In the genomic region with DNA sequence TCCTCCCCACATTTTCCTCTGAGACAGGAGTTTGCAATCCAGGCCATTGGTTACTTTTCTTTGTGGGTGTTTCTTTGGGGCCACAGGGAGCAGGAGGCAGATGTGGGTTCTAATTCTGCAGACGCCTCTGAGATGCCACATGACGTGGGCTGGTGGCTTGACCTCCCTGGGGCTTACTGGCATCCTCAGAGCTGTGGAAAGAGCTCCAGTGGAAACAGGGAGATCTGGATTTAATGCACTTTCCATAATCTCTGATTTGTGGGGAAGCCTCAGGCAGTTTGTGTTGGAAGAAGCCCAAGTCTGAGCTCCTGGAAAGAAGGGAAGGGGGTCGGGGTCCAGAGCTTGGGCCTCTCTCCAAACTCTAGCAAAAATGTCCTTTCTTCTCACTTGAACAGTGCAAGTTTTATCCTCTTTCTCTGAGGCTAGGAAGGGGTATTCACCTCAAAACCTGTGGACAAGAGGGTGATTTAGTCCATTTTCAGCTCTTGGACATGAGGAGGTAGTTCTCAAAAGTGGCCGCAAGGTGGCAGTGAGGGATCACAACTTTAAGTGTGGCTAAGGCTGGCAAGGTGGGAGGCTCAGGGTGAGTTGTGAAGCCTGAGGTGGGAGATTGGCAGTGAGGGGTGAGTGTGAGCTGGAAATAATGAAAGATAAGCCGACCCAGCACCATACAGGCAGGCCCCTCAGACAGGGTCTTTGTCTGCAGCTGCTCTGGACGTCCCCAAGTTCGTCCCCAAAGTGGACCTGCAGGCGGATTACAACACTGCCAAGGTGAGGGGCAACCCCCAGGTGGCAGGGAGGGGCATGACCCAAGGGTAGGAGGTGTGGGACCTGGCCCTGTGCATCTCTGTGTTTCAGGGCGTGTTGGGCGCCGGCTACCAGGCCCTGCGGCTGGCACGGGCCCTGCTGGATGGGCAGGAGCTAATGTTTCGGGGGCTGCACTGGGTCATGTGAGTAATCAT, we compare ENCODE assay signal across 8 cellular contexts. TPM values are rescaled to one million over a fixed set of nuclear protein-coding genes. Genes with fewer than 3 reads are reported as not detected.
A peak's percentile ranks its signal among the peaks of the same experiment; 100 is the strongest.
DNase-seq lines count a peak whose midpoint lies in the region; ATAC-seq and TF ChIP-seq lines count a peak whose summit lies in the region.

No MANE protein-coding gene starts in this region.

- peaks cover 17% of the 10 kb centered on the region for H3K4me1 ChIP-seq in CD4-positive, CD25-positive, alpha-beta regulatory T cell (ENCODE audit: control insufficient read depth, insufficient read depth, low read length, poor library complexity, severe bottlenecking)
- H3K4me1 ChIP-seq in HEK293 (ENCODE audit: control insufficient read depth, insufficient read depth, low read length): no peaks in the 10 kb centered on the region

- peaks cover 38% of the 10 kb centered on the region for H3K36me3 Mint-ChIP-seq in CD4-positive, CD25-positive, alpha-beta regulatory T cell

- peak; percentile 87 for TF ChIP-seq CTCF in HEK293 (tag by site-specific recombination; IDR thresholded peaks at IDR 0.05)

- H3K27ac ChIP-seq in CD4-positive, CD25-positive, alpha-beta regulatory T cell (ENCODE audit: insufficient read depth, low read length, poor library complexity, severe bottlenecking): peak overlapping the region; percentile 25
- H3K27ac ChIP-seq in HEK293 (ENCODE audit: extremely low read depth, low read depth, low read length): no peak overlapping the region

- peak overlapping the region in 2 of 3 donors; percentile 44 to 95 for H3K27ac Mint-ChIP-seq in CD4-positive, CD25-positive, alpha-beta regulatory T cell

- peak; percentile 65 to 75 for ATAC-seq in CD4-positive, CD25-positive, alpha-beta regulatory T cell (ENCODE audit: low read depth in 2 of 2)
- ATAC-seq in GM21526 (IDR thresholded peaks at IDR 0.05; ENCODE audit: low FRiP score, unreplicated experiment): no peak

- peak; percentile 48 to 80 (median 62) for DNase-seq in CD4-positive, CD25-positive, alpha-beta regulatory T cell
- peak; percentile 66 for DNase-seq in NCI-H748 (lab: John Stamatoyannopoulos, UW; ENCODE audit: unreplicated experiment)
- peak; percentile 66 to 67 for DNase-seq in activated CD4-positive, alpha-beta T cell treated with anti-CD3 and anti-CD28 coated beads, Interleukin-2, amount 50 U/mL, for 4 hours
- peak; percentile 56 to 77 for DNase-seq in dermis microvascular lymphatic vessel endothelial cell (ENCODE audit: low read depth in 2 of 2)
- DNase-seq in lung microvascular endothelial cell (ENCODE audit: low read depth in 2 of 2): peak; percentile 82 to 85
- peak; percentile 32 to 49 for DNase-seq in stimulated activated CD8-positive, alpha-beta memory T cell treated with anti-CD3 and anti-CD28 coated beads, Interleukin-7, amount 100 ng/mL, for 1 hour (ENCODE audit: low read depth in 2 of 2)

- CTCF ChIA-PET in HEK293 (lab: Yijun Ruan, JAX): interaction anchor here (0.6 to 5.2 kb wide), 53 partner anchors 8 to 554 kb away, joined by 3 to 37 read pairs (median 4); partner anchors contain the start of gene IKBKE

- no peak overlapping the region for H3K4me3 ChIP-seq in CD4-positive, CD25-positive, alpha-beta regulatory T cell (ENCODE audit: low read depth, low read length)
- H3K4me3 ChIP-seq in HEK293 (ENCODE audit: low read depth, low read length): no peak overlapping the region

- H3K4me1 Mint-ChIP-seq in CD4-positive, CD25-positive, alpha-beta regulatory T cell: peaks cover 4 to 36% (median 15%) of the 10 kb centered on the region in 4 donors

- POLR2A ChIA-PET in HEK293 (lab: Yijun Ruan, JAX): interaction anchor here (1.2 kb wide), 1 partner anchor 9 kb away, joined by 6 read pairs; the partner anchor contains the start of gene IKBKE

- no peaks in the 10 kb centered on the region for H3K27me3 Mint-ChIP-seq in CD4-positive, CD25-positive, alpha-beta regulatory T cell

- H3K9me3 Mint-ChIP-seq in CD4-positive, CD25-positive, alpha-beta regulatory T cell: no peaks in the 10 kb centered on the region

- peaks cover 92% of the 10 kb centered on the region for H3K36me3 ChIP-seq in CD4-positive, CD25-positive, alpha-beta regulatory T cell (ENCODE audit: control insufficient read depth, insufficient read depth, low read length)
- H3K36me3 ChIP-seq in HEK293 (ENCODE audit: control insufficient read depth in 2 of 2, insufficient read depth in 1 of 2, low read length in 2 of 2): peaks cover 0 to 7% of the 10 kb centered on the region in 2 experiments; a peak in 1 of 3 replicates

- H3K4me3 Mint-ChIP-seq in CD4-positive, CD25-positive, alpha-beta regulatory T cell: peak overlapping the region in 1 of 4 donors; percentile 8

- no peaks in the 10 kb centered on the region for H3K9me3 ChIP-seq in CD4-positive, CD25-positive, alpha-beta regulatory T cell (ENCODE audit: control insufficient read depth in 2 of 2, low read length in 2 of 2)
- no peaks in the 10 kb centered on the region for H3K9me3 ChIP-seq in HEK293 (ENCODE audit: control insufficient read depth, insufficient read depth, low read depth, low read length)

- H3K27me3 ChIP-seq in CD4-positive, CD25-positive, alpha-beta regulatory T cell (ENCODE audit: control insufficient read depth, insufficient read depth, low read length): no peaks in the 10 kb centered on the region

TF ChIP-seq in HEK293, 187 proteins besides CTCF, POLR2A, EP300 and RAD21 (continues in another document):
- TF ChIP-seq, protein P1, sequence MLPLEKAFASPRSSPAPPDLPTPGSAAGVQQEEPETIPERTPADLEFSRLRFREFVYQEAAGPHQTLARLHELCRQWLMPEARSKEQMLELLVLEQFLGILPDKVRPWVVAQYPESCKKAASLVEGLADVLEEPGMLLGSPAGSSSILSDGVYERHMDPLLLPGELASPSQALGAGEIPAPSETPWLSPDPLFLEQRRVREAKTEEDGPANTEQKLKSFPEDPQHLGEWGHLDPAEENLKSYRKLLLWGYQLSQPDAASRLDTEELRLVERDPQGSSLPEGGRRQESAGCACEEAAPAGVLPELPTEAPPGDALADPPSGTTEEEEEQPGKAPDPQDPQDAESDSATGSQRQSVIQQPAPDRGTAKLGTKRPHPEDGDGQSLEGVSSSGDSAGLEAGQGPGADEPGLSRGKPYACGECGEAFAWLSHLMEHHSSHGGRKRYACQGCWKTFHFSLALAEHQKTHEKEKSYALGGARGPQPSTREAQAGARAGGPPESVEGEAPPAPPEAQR (tag by site-specific recombination; IDR thresholded peaks at IDR 0.05): no peak
- TF ChIP-seq ZNF624 (tag by site-specific recombination; IDR thresholded peaks at IDR 0.05) (no peak), EGR2 (tag by site-specific recombination; IDR thresholded peaks at IDR 0.05; ENCODE audit: low read depth) (peak; percentile 47; the same call in 1 of the 2 replicates), ZFHX2 (tag by site-specific recombination; conservative IDR thresholded peaks at IDR 0.05) (peak; percentile 29; the same call in 1 of the 2 replicates), ZSCAN5A (tag by site-specific recombination; IDR thresholded peaks at IDR 0.05) (no peak), ZEB2 (tag by site-specific recombination; IDR thresholded peaks at IDR 0.05) (no peak), ZBTB17 (tag by site-specific recombination; IDR thresholded peaks at IDR 0.05) (0 out of 2 replicates have a peak, but pooled peaks have one; percentile 27), ZNF211 (tag by site-specific recombination; IDR thresholded peaks at IDR 0.05; ENCODE audit: low read depth) (no peak), ZNF654 (tag by site-specific recombination; IDR thresholded peaks at IDR 0.05; ENCODE audit: low read depth) (peak; percentile 90), ZNF610 (tag by site-specific recombination; IDR thresholded peaks at IDR 0.05; ENCODE audit: borderline replicate concordance) (no peak), ZNF174 (tag by site-specific recombination; IDR thresholded peaks at IDR 0.05) (no peak)

RNA-seq across cellular contexts. Expression of gene IKBKE, which starts 9.2 kb away (rescaled TPM):
- 78.3 TPM for total RNA-seq in CD4-positive, CD25-positive, alpha-beta regulatory T cell
- polyA plus RNA-seq in CD4-positive, CD25-positive, alpha-beta regulatory T cell: 10 to 100 TPM; 55.3 to 87.4 (median 68.3) TPM
- total RNA-seq in dermis microvascular lymphatic vessel endothelial cell (22.8 and 24.5 TPM in 2 replicates), lung microvascular endothelial cell (11.1 and 18.3 TPM in 2 replicates)

RNA-seq across cellular contexts. Expression of gene RASSF5, which starts 27.9 kb away (rescaled TPM):
- total RNA-seq in CD4-positive, CD25-positive, alpha-beta regulatory T cell: 158 TPM
- polyA plus RNA-seq in CD4-positive, CD25-positive, alpha-beta regulatory T cell: 100 to 1,000 TPM; 224 to 258 (median 231) TPM
- 0.13 TPM in 2 replicates for total RNA-seq in dermis microvascular lymphatic vessel endothelial cell
- total RNA-seq in lung microvascular endothelial cell: under 0.01 and 0.22 TPM in 2 replicates

Comparison
In these comparisons a context has a peak if more than half of its experiments do, and no peak if none do; other contexts are left out.
1. RNA of gene RASSF5, which starts 27.9 kb away (total RNA-seq): 158 TPM in CD4-positive, CD25-positive, alpha-beta regulatory T cell (single experiment); 0.13 TPM in dermis microvascular lymphatic vessel endothelial cell and under 0.01 to 0.22 TPM in lung microvascular endothelial cell; every median in the first group is over 100 times any median in the second.
2. Peak in every context shown above with its lines, with median percentiles within 50 percentile points of each other: DNase-seq.